Comparison of ENCODE assay signal across 35 cellular contexts in genomic region chr3:187782008-187782407, GRCh38.
"Had no signal": no experiment of that assay in that cellular context is flagged by ENCODE, and none has a peak within 500 bp of the region (broad histone marks: within the 10 kb centered on the region; RNA-seq: fewer than 3 reads in every experiment).

No MANE protein-coding gene starts in this region.

- ATAC-seq: activated CD4-positive, CD25-positive, alpha-beta regulatory T cell treated with anti-CD3 and anti-CD28 coated beads, Interleukin-2, amount 50 U/mL, for 24 hours; activated T-cell treated with anti-CD3 and anti-CD28 coated beads, Interleukin-2, amount 50 U/mL, for 4 hours; effector memory CD8-positive, alpha-beta T cell; left colon; psoas muscle; T-cell had no signal

- H3K27ac Mint-ChIP-seq: activated CD4-positive, alpha-beta memory T cell treated with anti-CD3 and anti-CD28 coated beads, Interleukin-2, amount 10 ng/mL, durations not matched to agents 7 days and 5 days; activated CD4-positive, alpha-beta T cell treated with anti-CD3 and anti-CD28 coated beads, Interleukin-2, amount 10 ng/mL, durations not matched to agents 7 days and 5 days; activated naive CD8-positive, alpha-beta T cell treated with anti-CD3 and anti-CD28 coated beads for 36 hours; mesothelial cell of epicardium; T-cell had no signal

- H3K9me3 ChIP-seq: adrenal gland, psoas muscle, right atrium auricular region, testis, uterus had no signal

- H3K9ac ChIP-seq: parathyroid adenoma had no signal

- H3K4me1 ChIP-seq: adrenal gland, parathyroid adenoma, right atrium auricular region, testis, uterus had no signal

- H3K79me2 ChIP-seq: parathyroid adenoma had no signal

- H3K36me3 ChIP-seq: adrenal gland, brain microvascular endothelial cell, right atrium auricular region, uterus had no signal

- H3K9me3 Mint-ChIP-seq: activated T-cell treated with anti-CD3 and anti-CD28 coated beads, Interleukin-2, amount 50 U/mL, for 4 hours; effector memory CD8-positive, alpha-beta T cell; mesothelial cell of epicardium; neural crest cell; T-cell; type B pancreatic cell had no signal

- H3K36me3 Mint-ChIP-seq: mesothelial cell of epicardium, naive B cell, T-cell, type B pancreatic cell had no signal

- H2AFZ ChIP-seq: parathyroid adenoma had no signal

- H3K27me3 ChIP-seq: adrenal gland, brain microvascular endothelial cell, right atrium auricular region, testis, uterus had no signal

- H3K4me3 Mint-ChIP-seq: activated CD4-positive, alpha-beta memory T cell treated with anti-CD3 and anti-CD28 coated beads, Interleukin-2, amount 10 ng/mL, durations not matched to agents 7 days and 5 days; activated CD4-positive, alpha-beta T cell treated with anti-CD3 and anti-CD28 coated beads, Interleukin-2, amount 10 ng/mL, durations not matched to agents 7 days and 5 days; activated naive CD8-positive, alpha-beta T cell treated with anti-CD3 and anti-CD28 coated beads for 36 hours; activated T-cell treated with anti-CD3 and anti-CD28 coated beads, Interleukin-2, amount 50 U/mL, for 4 hours; effector memory CD8-positive, alpha-beta T cell; mesothelial cell of epicardium; naive B cell; neural crest cell; T-cell; type B pancreatic cell had no signal

- H3K4me1 Mint-ChIP-seq: mesothelial cell of epicardium had no signal

- H3K27me3 Mint-ChIP-seq: activated CD4-positive, alpha-beta memory T cell treated with anti-CD3 and anti-CD28 coated beads, Interleukin-2, amount 10 ng/mL, durations not matched to agents 7 days and 5 days had no signal

- H3K27ac ChIP-seq: adrenal gland, parathyroid adenoma, psoas muscle, right atrium auricular region, testis, uterus, VCaP had no signal

- DNase-seq: activated CD4-positive, alpha-beta memory T cell treated with anti-CD3 and anti-CD28 coated beads, Interleukin-2, amount 10 ng/mL, durations not matched to agents 7 days and 5 days; activated CD4-positive, alpha-beta T cell treated with anti-CD3 and anti-CD28 coated beads, Interleukin-2, amount 10 ng/mL, durations not matched to agents 7 days and 5 days; activated CD8-positive, alpha-beta memory T cell treated with anti-CD3 and anti-CD28 coated beads, Interleukin-2, amount 50 U/mL, for 48 hours; activated naive CD4-positive, alpha-beta T cell; activated naive CD8-positive, alpha-beta T cell treated with anti-CD3 and anti-CD28 coated beads for 36 hours; activated T-cell treated with anti-CD3 and anti-CD28 coated beads, Interleukin-2, amount 50 U/mL, for 4 hours; adrenal gland; aorta; brain microvascular endothelial cell; caudate nucleus; cortex of kidney; effector memory CD8-positive, alpha-beta T cell; foreskin fibroblast; head of caudate nucleus; hippocampal formation; kidney; left colon; mammary epithelial cell; naive B cell; occipital lobe; psoas muscle; stimulated activated CD4-positive, alpha-beta T cell treated with anti-CD3 and anti-CD28 coated beads, Interleukin-2, amount 100 ng/mL, for 48 hours; stimulated activated naive CD4-positive, alpha-beta T cell treated with Interleukin-2 at 50 U/mL for 16 hours; T-cell; testis; uterus had no signal

- H3K4me3 ChIP-seq: adrenal gland, psoas muscle, right atrium auricular region, testis, uterus had no signal

- FAIRE-seq: endothelial cell of umbilical vein, kidney, TTC549 had no signal
